13 cellular contexts compared by ENCODE assay signal in the genomic region with DNA sequence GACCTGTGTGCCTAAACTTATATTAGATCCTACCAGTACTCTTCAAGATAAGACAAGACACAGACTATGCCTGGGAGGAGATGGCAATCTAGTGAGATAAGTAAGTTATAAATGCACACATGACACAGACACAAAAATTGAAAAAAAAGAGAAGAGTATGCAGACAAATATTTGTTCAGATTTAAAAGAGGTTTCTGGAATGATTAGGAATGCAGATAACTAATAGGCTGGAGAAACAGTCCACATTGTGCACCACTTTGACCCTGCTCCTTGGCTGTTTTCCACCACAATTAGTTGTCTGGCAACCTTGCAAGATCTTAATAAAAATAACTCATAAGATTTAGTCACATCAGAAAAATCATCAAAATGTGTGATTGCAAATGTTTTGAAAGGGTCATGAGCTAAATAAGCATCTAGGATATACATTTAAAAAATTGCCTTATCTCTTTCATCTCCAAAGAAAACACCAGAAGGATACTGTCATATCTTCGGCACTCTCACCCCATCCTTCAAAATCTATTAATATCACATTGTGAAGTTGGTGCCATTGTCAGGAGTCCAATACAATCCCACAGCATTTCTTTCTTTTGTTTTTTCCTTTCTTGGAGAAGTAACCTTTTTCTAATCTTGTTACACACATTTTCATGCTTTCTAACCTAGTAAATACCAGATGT.
A peak's percentile ranks its signal among the peaks of the same experiment; 100 is the strongest.
DNase-seq lines count a peak whose midpoint lies in the region; ATAC-seq, FAIRE-seq and TF ChIP-seq lines count a peak whose summit lies in the region.
"Had no signal": no experiment of that assay in that cellular context is flagged by ENCODE, and none has a peak within 500 bp of the region (broad histone marks: within the 10 kb centered on the region; RNA-seq: fewer than 3 reads in every experiment).

No MANE protein-coding gene starts in this region.

- H3K79me1 ChIP-seq in trophoblast cell (ENCODE audit: low read length), result peaks cover 10% of the 10 kb centered on the region

- no peak overlapping the region for H2BK12ac ChIP-seq in trophoblast cell (ENCODE audit: low read length)

- dilution Hi-C loops in endothelial cell of umbilical vein (cut with MboI; ENCODE audit: extremely low pct_ligation_motif_present, low sequenced_read_pairs), result no loop called here

- H3K27ac ChIP-seq in endothelial cell of umbilical vein (ENCODE audit: insufficient read depth, low read depth, low read length) (peak overlapping the region; percentile 69), trophoblast cell (ENCODE audit: low read depth, low read length) (peak overlapping the region; percentile 96)

- CTCF ChIA-PET in endothelial cell of umbilical vein (lab: Charles Lee), result interaction anchor here (0.8 to 1.7 kb wide), 7 partner anchors 30 to 1510 kb away, joined by 3 to 7 read pairs (median 3); no protein-coding TSS in a partner anchor

- no peak overlapping the region for H2BK120ac ChIP-seq in trophoblast cell (ENCODE audit: insufficient read depth, low read length, poor library complexity)

- no peak overlapping the region for H3K4ac ChIP-seq in trophoblast cell (ENCODE audit: low read depth, low read length)

- H3K27me3 ChIP-seq in endothelial cell of umbilical vein (ENCODE audit: control insufficient read depth in 2 of 2, insufficient read depth in 2 of 2, low read length in 2 of 2) (no peaks in the 10 kb centered on the region), trophoblast cell (ENCODE audit: insufficient read depth, low read length) (no peaks in the 10 kb centered on the region)

- peak; percentile 66 for TF ChIP-seq POLR2A in endothelial cell of umbilical vein (IDR thresholded peaks at IDR 0.05; ENCODE audit: low read depth, low read length)

- WGBS in trophoblast cell (ENCODE audit: extremely low coverage, insufficient coverage, insufficient read length), result no CpG with 5 or more reads among the region's 1 CpG

- H2AK5ac ChIP-seq in trophoblast cell (ENCODE audit: low read length), result no peak overlapping the region

- H3K18ac ChIP-seq in trophoblast cell (ENCODE audit: low read length), result no peak overlapping the region

- no peaks in the 10 kb centered on the region for H3K9me3 ChIP-seq in endothelial cell of umbilical vein (replicated peaks; ENCODE audit: control insufficient read depth, insufficient read depth, low read length)
- H3K9me3 ChIP-seq in trophoblast cell (ENCODE audit: insufficient read depth, low read depth, low read length), result no peaks in the 10 kb centered on the region

- H3K4me2 ChIP-seq in endothelial cell of umbilical vein (ENCODE audit: insufficient read depth, low read length) (peak overlapping the region; percentile 30), trophoblast cell (ENCODE audit: low read length) (no peak overlapping the region)

- POLR2A ChIA-PET in endothelial cell of umbilical vein (lab: Charles Lee), result no interaction called here

- H3K4me3 ChIP-seq in endothelial cell of umbilical vein (replicated peaks in 1 of 3; ENCODE audit: insufficient read depth in 1 of 3, low read depth in 1 of 3, low read length in 3 of 3) (no peak overlapping the region), trophoblast cell (ENCODE audit: low read depth, low read length) (no peak overlapping the region)

- no peak overlapping the region for H2BK5ac ChIP-seq in trophoblast cell (ENCODE audit: low read depth, low read length, poor library complexity)

- H3K9ac ChIP-seq in endothelial cell of umbilical vein (replicated peaks; ENCODE audit: extremely low read depth, insufficient read depth, low read length), result peak overlapping the region; percentile 53
- H3K9ac ChIP-seq in trophoblast cell (ENCODE audit: low read length), result no peak overlapping the region

- TF ChIP-seq CTCF in endothelial cell of umbilical vein (IDR thresholded peaks at IDR 0.05; ENCODE audit: extremely low read depth in 1 of 2, insufficient read depth in 1 of 2, low read depth in 1 of 2, low read length in 2 of 2), result no peak

- ATAC-seq in stimulated activated naive CD8-positive, alpha-beta T cell treated with anti-CD3 and anti-CD28 coated beads, Interleukin-15, Interleukin-2, amounts not matched to agents 100 U/mL and 50 U/mL, for 24 hours, result no peak
- ATAC-seq in HG02642 (IDR thresholded peaks at IDR 0.05; ENCODE audit: poor library complexity, unreplicated experiment), result no peak
- ATAC-seq: activated naive CD8-positive, alpha-beta T cell treated with anti-CD3 and anti-CD28 coated beads, Interleukin-2, amount 50 U/mL, for 24 hours; CD8-positive, alpha-beta T cell had no signal

- H4K91ac ChIP-seq in trophoblast cell (ENCODE audit: low read depth, low read length), result no peak overlapping the region

- H4K20me1 ChIP-seq in endothelial cell of umbilical vein (replicated peaks; ENCODE audit: control insufficient read depth, extremely low read depth, insufficient read depth, low read length), result no peaks in the 10 kb centered on the region

- H3K9me1 ChIP-seq in endothelial cell of umbilical vein (replicated peaks; ENCODE audit: control insufficient read depth, extremely low read depth, insufficient read depth, low read length), result no peaks in the 10 kb centered on the region

- H3K23ac ChIP-seq in trophoblast cell (ENCODE audit: low read length), result no peak overlapping the region

- no peak overlapping the region for H4K12ac ChIP-seq in trophoblast cell (ENCODE audit: low read depth, low read length)

- peak; percentile 71 for FAIRE-seq in endothelial cell of umbilical vein (lab: Jason Lieb, UNC)
- FAIRE-seq: islet of Langerhans had no signal

- H3K36me3 ChIP-seq in endothelial cell of umbilical vein (ENCODE audit: control insufficient read depth in 2 of 2, extremely low read depth in 1 of 2, insufficient read depth in 2 of 2, low read length in 2 of 2), result no peaks in the 10 kb centered on the region
- H3K36me3 ChIP-seq in trophoblast cell (ENCODE audit: control insufficient read depth in 1 of 2, insufficient read depth in 2 of 2, low read length in 2 of 2), result no peaks in the 10 kb centered on the region

- no peak overlapping the region for H4K8ac ChIP-seq in trophoblast cell (ENCODE audit: low read depth, low read length)

- H3K79me2 ChIP-seq in endothelial cell of umbilical vein (ENCODE audit: control insufficient read depth, insufficient read depth, low read length) (no peaks in the 10 kb centered on the region), trophoblast cell (ENCODE audit: control insufficient read depth, insufficient read depth, low read length, poor library complexity) (no peaks in the 10 kb centered on the region)

- no peak overlapping the region for H3K14ac ChIP-seq in trophoblast cell (ENCODE audit: low read length)

- no TSS peak for BruUV-seq in endothelial cell of umbilical vein (replicated peaks; lab: Mats Ljungman, UMichigan)

- intact Hi-C loops in endothelial cell of umbilical vein (cut with micrococcal nuclease), result loop anchor here (1.0 to 10.0 kb wide), 17 partner anchors 30 to 1238 kb away; no protein-coding TSS in a partner anchor

- H2AFZ ChIP-seq in endothelial cell of umbilical vein (ENCODE audit: low read depth, low read length) (no peak overlapping the region), trophoblast cell (ENCODE audit: insufficient read depth, low read length, poor library complexity) (no peak overlapping the region)

- peaks cover 35% of the 10 kb centered on the region for H3K4me1 ChIP-seq in endothelial cell of umbilical vein (ENCODE audit: control insufficient read depth, extremely low read depth, insufficient read depth, low read length)
- H3K4me1 ChIP-seq in trophoblast cell (ENCODE audit: control insufficient read depth in 1 of 2, insufficient read depth in 2 of 2, low read length in 2 of 2), result no peaks in the 10 kb centered on the region

- peak; percentile 9 for DNase-seq in Daoy (ENCODE audit: low read depth)
- DNase-seq in endothelial cell of umbilical vein (ENCODE audit: low read depth, low spot score), result peak; percentile 95
- peak; percentile 86 to 96 for DNase-seq in trophoblast cell
- no peak for DNase-seq in stimulated activated naive CD8-positive, alpha-beta T cell treated with anti-CD3 and anti-CD28 coated beads, Interleukin-15, Interleukin-2, amounts not matched to agents 100 U/mL and 50 U/mL, for 24 hours
- DNase-seq in activated CD4-positive, alpha-beta T cell treated with anti-CD3 and anti-CD28 coated beads for 1 hour, result no peak
- DNase-seq in LoVo (ENCODE audit: low spot score), result no peak
- DNase-seq: activated naive CD8-positive, alpha-beta T cell treated with anti-CD3 and anti-CD28 coated beads, Interleukin-2, amount 50 U/mL, for 24 hours; CD8-positive, alpha-beta T cell; H7; stimulated activated CD4-positive, alpha-beta T cell treated with anti-CD3 and anti-CD28 coated beads, Interleukin-12 subunit alpha, Interleukin-12 subunit beta, amount 100 ng/mL, for 4 hours had no signal

TF ChIP-seq in PFSK-1, 5 proteins besides CTCF, POLR2A, EP300 and RAD21:
- TF ChIP-seq SIN3A (IDR thresholded peaks at IDR 0.05; ENCODE audit: borderline replicate concordance, insufficient read depth, low read length), result no peak
- TF ChIP-seq POLR2AphosphoS5 (IDR thresholded peaks at IDR 0.05; ENCODE audit: low read depth, low read length), result peak; percentile 30; the same call in 1 of the 2 replicates

TF ChIP-seq in endothelial cell of umbilical vein, 7 proteins besides CTCF, POLR2A, EP300 and RAD21:
- TF ChIP-seq EZH2 (IDR thresholded peaks at IDR 0.05; ENCODE audit: borderline replicate concordance, low read depth, low read length, severe bottlenecking) (no peak), POLR2AphosphoS5 (IDR thresholded peaks at IDR 0.05; ENCODE audit: insufficient read depth, low read depth, low read length) (peak; percentile 51), MYC (IDR thresholded peaks at IDR 0.05; ENCODE audit: low read depth, low read length) (no peak), MAX (IDR thresholded peaks at IDR 0.05; ENCODE audit: insufficient read depth, insufficient read length) (no peak), GATA2 (IDR thresholded peaks at IDR 0.05; ENCODE audit: insufficient read depth, insufficient read length, low read depth, low read length) (peak; percentile 96), FOS (IDR thresholded peaks at IDR 0.05; ENCODE audit: borderline replicate concordance, insufficient read depth, low read length) (peak; percentile 47), JUN (IDR thresholded peaks at IDR 0.05; ENCODE audit: borderline replicate concordance, insufficient read depth, insufficient read length, low read depth) (peak; percentile 54)

Comparison
In these comparisons a context has a peak if more than half of its experiments do, and no peak if none do; other contexts are left out.
1. DNase-seq: peak in Daoy (single experiment), endothelial cell of umbilical vein (single experiment) and trophoblast cell (2 of 2); none in stimulated activated naive CD8-positive, alpha-beta T cell treated with anti-CD3 and anti-CD28 coated beads, Interleukin-15, Interleukin-2, amounts not matched to agents 100 U/mL and 50 U/mL, for 24 hours (single experiment), activated CD4-positive, alpha-beta T cell treated with anti-CD3 and anti-CD28 coated beads for 1 hour (single experiment) and LoVo (single experiment).